9 cellular contexts compared by ENCODE assay signal in genomic region chr1:221961532-221962292, GRCh38.
DNase-seq lines count a peak whose midpoint lies in the region; ATAC-seq and TF ChIP-seq lines count a peak whose summit lies in the region.
"Had no signal": no experiment of that assay in that cellular context is flagged by ENCODE, and none has a peak within 500 bp of the region (broad histone marks: within the 10 kb centered on the region; RNA-seq: fewer than 3 reads in every experiment).

No MANE protein-coding gene starts in this region.

- TF ChIP-seq POLR2A in vagina (IDR thresholded peaks at IDR 0.05): no peak

- H3K4me1 ChIP-seq in vagina: no peaks in the 10 kb centered on the region

- intact Hi-C loops in vagina (cut with DNase I): no loop called here

- H3K4me3 ChIP-seq in brain microvascular endothelial cell (ENCODE audit: low read depth, low read length) (no peak overlapping the region), vagina (no peak overlapping the region)

- H3K27me3 ChIP-seq in brain microvascular endothelial cell (replicated peaks) (no peaks in the 10 kb centered on the region), vagina (no peaks in the 10 kb centered on the region)

- H3K36me3 ChIP-seq in brain microvascular endothelial cell (replicated peaks) (no peaks in the 10 kb centered on the region), vagina (no peaks in the 10 kb centered on the region)

- peak; percentile 68 for DNase-seq in activated effector memory CD4-positive, alpha-beta T cell treated with anti-CD3 and anti-CD28 coated beads, Interleukin-2, amount 50 U/mL, for 16 hours
- DNase-seq in activated effector memory CD4-positive, alpha-beta T cell treated with Interleukin-2 at 50 U/mL for 16 hours: no peak
- DNase-seq in SK-MEL-5 (ENCODE audit: low read depth, low spot score) (peak; percentile 99), brain microvascular endothelial cell (peak; percentile 54), vagina (ENCODE audit: extremely low spot score in 2 of 2) (no peak)
- peak; percentile 41 for DNase-seq in stimulated activated CD4-positive, alpha-beta T cell treated with anti-CD3 and anti-CD28 coated beads, Interleukin-1b, Interleukin-23, amount 100 ng/mL, for 48 hours

- H3K27ac ChIP-seq in brain microvascular endothelial cell (no peak overlapping the region), vagina (no peak overlapping the region)
- H3K27ac ChIP-seq: C4-2B had no signal

- no peaks in the 10 kb centered on the region for H3K9me3 ChIP-seq in vagina

- in situ Hi-C loops in SK-MEL-5 (cut with HindIII; ENCODE audit: low pct_unique_long_range_greater_than_20kb, low sequenced_read_pairs) (no loop called here), brain microvascular endothelial cell (cut with HindIII; ENCODE audit: low pct_ligation_motif_present, low sequenced_read_pairs) (no loop called here)

- peak; percentile 97 for ATAC-seq in HG03108 (IDR thresholded peaks at IDR 0.05; ENCODE audit: unreplicated experiment)
- no peak for ATAC-seq in HG02588 (IDR thresholded peaks at IDR 0.05; ENCODE audit: unreplicated experiment)

- no peak for TF ChIP-seq CTCF in brain microvascular endothelial cell (IDR thresholded peaks at IDR 0.05; ENCODE audit: low read depth, low read length, missing control alignments)
- no peak for TF ChIP-seq CTCF in vagina (IDR thresholded peaks at IDR 0.05)

Comparison
In these comparisons a context has a peak if more than half of its experiments do, and no peak if none do; other contexts are left out.
1. DNase-seq: peak in activated effector memory CD4-positive, alpha-beta T cell treated with anti-CD3 and anti-CD28 coated beads, Interleukin-2, amount 50 U/mL, for 16 hours (single experiment), SK-MEL-5 (single experiment), brain microvascular endothelial cell (single experiment) and stimulated activated CD4-positive, alpha-beta T cell treated with anti-CD3 and anti-CD28 coated beads, Interleukin-1b, Interleukin-23, amount 100 ng/mL, for 48 hours (single experiment); none in activated effector memory CD4-positive, alpha-beta T cell treated with Interleukin-2 at 50 U/mL for 16 hours (single experiment) and vagina (0 of 2).